In the genomic region with DNA sequence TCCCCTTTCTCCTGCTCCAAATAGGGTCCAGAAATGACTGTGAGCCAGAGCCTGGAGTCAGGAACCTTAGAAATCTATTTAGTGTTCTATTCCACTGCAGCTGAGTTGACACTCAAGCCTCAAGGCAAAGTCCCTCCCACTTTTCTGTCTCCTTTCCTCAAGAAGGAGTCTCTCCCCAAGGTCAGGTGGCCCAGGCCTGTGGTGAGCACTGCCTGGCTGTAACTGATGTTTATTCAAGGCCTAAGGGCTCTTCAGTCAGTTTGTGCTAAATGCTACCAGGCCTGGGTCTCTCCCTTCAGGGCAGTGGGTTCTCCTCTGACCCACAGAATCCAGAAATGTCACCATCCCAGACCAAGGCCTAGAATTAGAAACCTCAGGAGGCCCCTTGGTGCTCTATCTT, we compare ENCODE assay signal across 21 cellular contexts.
"Had no signal": no experiment of that assay in that cellular context is flagged by ENCODE, and none has a peak within 500 bp of the region (broad histone marks: within the 10 kb centered on the region; RNA-seq: fewer than 3 reads in every experiment).

No MANE protein-coding gene starts in this region.

- H3K27me3 ChIP-seq: esophagus squamous epithelium, gastroesophageal sphincter, neutrophil, right lobe of liver, suprapubic skin, thyroid gland, uterus had no signal

- H3K36me3 ChIP-seq: esophagus squamous epithelium, gastroesophageal sphincter, left ventricle myocardium inferior, neutrophil, right lobe of liver, suprapubic skin, thyroid gland had no signal

- H3K4me3 ChIP-seq: esophagus squamous epithelium, gastroesophageal sphincter, left ventricle myocardium inferior, lung, psoas muscle, right lobe of liver, suprapubic skin, thyroid gland, uterus had no signal

- H3K9me3 ChIP-seq: esophagus squamous epithelium, gastroesophageal sphincter, neutrophil, psoas muscle, right lobe of liver, suprapubic skin, thyroid gland, uterus had no signal

- H3K4me1 ChIP-seq: esophagus squamous epithelium, gastroesophageal sphincter, left ventricle myocardium inferior, psoas muscle, right lobe of liver, suprapubic skin, thyroid gland, uterus had no signal

- ATAC-seq: effector memory CD8-positive, alpha-beta T cell; gastroesophageal sphincter; psoas muscle; right lobe of liver; stimulated activated effector memory CD8-positive, alpha-beta T cell treated with anti-CD3 and anti-CD28 coated beads, Interleukin-12 subunit alpha, Interleukin-12 subunit beta, amount 100 ng/mL, for 72 hours; stimulated activated naive CD8-positive, alpha-beta T cell treated with anti-CD3 and anti-CD28 coated beads, Interleukin-15, Interleukin-2, amounts not matched to agents 100 U/mL and 50 U/mL, for 24 hours had no signal

- DNase-seq: effector memory CD8-positive, alpha-beta T cell; esophagus squamous epithelium; foreskin fibroblast; glutamatergic neuron; hippocampal formation; left ventricle myocardium inferior; mesenchymal stem cell; midbrain; psoas muscle; retina; right lobe of liver; stimulated activated CD4-positive, alpha-beta T cell treated with anti-CD3 and anti-CD28 coated beads, Interleukin-4, amount 100 ng/mL, for 1 hour; stimulated activated CD8-positive, alpha-beta memory T cell treated with anti-CD3 and anti-CD28 coated beads, Interleukin-4, amount 100 ng/mL, for 48 hours; stimulated activated naive CD8-positive, alpha-beta T cell treated with anti-CD3 and anti-CD28 coated beads, Interleukin-15, Interleukin-2, amounts not matched to agents 100 U/mL and 50 U/mL, for 24 hours; thyroid gland; uterus had no signal

- H3K27ac ChIP-seq: esophagus squamous epithelium, gastroesophageal sphincter, left ventricle myocardium inferior, neutrophil, psoas muscle, right lobe of liver, suprapubic skin, thyroid gland, uterus had no signal
